In the genomic region with DNA sequence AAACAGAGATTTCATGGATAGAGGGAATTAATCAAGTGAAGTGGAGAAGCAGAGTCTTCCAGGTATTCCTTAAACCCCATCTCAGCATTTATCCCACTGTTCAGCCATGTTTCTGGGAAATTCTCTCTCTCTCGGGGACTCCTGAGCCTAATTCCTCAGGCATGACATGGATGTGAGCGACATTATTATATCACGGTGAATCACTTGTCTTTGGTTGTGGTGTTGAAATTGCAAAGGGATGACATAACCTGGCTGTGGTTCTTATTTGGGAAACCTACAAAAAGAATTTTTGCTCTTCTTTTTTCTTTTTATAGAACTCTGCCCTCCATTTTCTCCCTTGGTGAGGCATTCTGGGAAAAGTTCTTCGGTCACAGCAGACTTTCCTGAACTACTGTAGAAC, we compare ENCODE assay signal across 18 cellular contexts.
DNase-seq lines count a peak whose midpoint lies in the region; ATAC-seq, FAIRE-seq and TF ChIP-seq lines count a peak whose summit lies in the region.
"Had no signal": no experiment of that assay in that cellular context is flagged by ENCODE, and none has a peak within 500 bp of the region (broad histone marks: within the 10 kb centered on the region; RNA-seq: fewer than 3 reads in every experiment).

No MANE protein-coding gene starts in this region.

- peak; percentile 39 for DNase-seq in Caki2 (ENCODE audit: low read depth)
- peak; percentile 95 for DNase-seq in M059J (ENCODE audit: low read depth)
- peak; percentile 91 for DNase-seq in bronchial epithelial cell (ENCODE audit: low read depth)
- peak; percentile 69 for DNase-seq in mesenchymal stem cell
- DNase-seq in heart right ventricle: no peak
- DNase-seq in NCI-H2196 treated with DMSO at 0.1 percent for 48 hours (lab: John Stamatoyannopoulos, UW; ENCODE audit: unreplicated experiment): no peak
- DNase-seq: DMS79 treated with DMSO at 0.1 percent for 48 hours; foreskin melanocyte; psoas muscle; stimulated activated CD4-positive, alpha-beta T cell treated with anti-CD3 and anti-CD28 coated beads, Interleukin-2, amount 100 ng/mL, for 48 hours; stimulated activated naive B cell treated with anti-CD40 and anti-IgM and Interleukin-4, amounts not matched to agents 10 μg/mL and 1 μg/mL and 100 μg/mL, for 72 hours had no signal

- H3K36me3 ChIP-seq in bronchial epithelial cell (ENCODE audit: control insufficient read depth, insufficient read depth, low read length): no peaks in the 10 kb centered on the region
- H3K36me3 ChIP-seq in mesenchymal stem cell (ENCODE audit: control insufficient read depth in 1 of 2, insufficient read depth in 2 of 2, low read depth in 1 of 2, low read length in 2 of 2): no peaks in the 10 kb centered on the region
- H3K36me3 ChIP-seq in heart right ventricle: no peaks in the 10 kb centered on the region
- H3K36me3 ChIP-seq: BLaER1 treated with 17β-estradiol and CSF1 and Interleukin-3, amounts not matched to agents 10 nM and 100 nM had no signal

- H3K27me3 ChIP-seq in bronchial epithelial cell (ENCODE audit: control insufficient read depth, insufficient read depth, low read length) (no peaks in the 10 kb centered on the region), mesenchymal stem cell (ENCODE audit: control insufficient read depth in 1 of 2, insufficient read depth in 1 of 2, low read length in 2 of 2) (no peaks in the 10 kb centered on the region), heart right ventricle (no peaks in the 10 kb centered on the region)
- H3K27me3 ChIP-seq: BLaER1 treated with 17β-estradiol and CSF1 and Interleukin-3, amounts not matched to agents 10 nM and 100 nM had no signal

- in situ Hi-C loops in Caki2 (cut with HindIII; ENCODE audit: low pct_unique_long_range_greater_than_20kb, low sequenced_read_pairs): no loop called here

- H3K14ac ChIP-seq in mesenchymal stem cell (ENCODE audit: low read length in 2 of 2): no peak overlapping the region

- H2BK5ac ChIP-seq in mesenchymal stem cell (ENCODE audit: low read depth, low read length, poor library complexity, severe bottlenecking): no peak overlapping the region

- no peak overlapping the region for H4K8ac ChIP-seq in mesenchymal stem cell (ENCODE audit: low read length)

- 30% methylated on average over 4 of the region's 4 CpGs for WGBS in mesenchymal stem cell
- WGBS in heart right ventricle, 2 donors: 89 to 90% methylated on average over 4 of the region's 4 CpGs

- H3K18ac ChIP-seq in mesenchymal stem cell (ENCODE audit: low read depth in 1 of 2, low read length in 2 of 2): no peak overlapping the region

- no peak overlapping the region for H2BK15ac ChIP-seq in mesenchymal stem cell (ENCODE audit: low read depth, poor library complexity, severe bottlenecking)

- H3K4me3 ChIP-seq in bronchial epithelial cell (ENCODE audit: low read depth, low read length) (no peak overlapping the region), mesenchymal stem cell (ENCODE audit: insufficient read depth in 1 of 2, low read depth in 1 of 2, low read length in 2 of 2) (no peak overlapping the region), heart right ventricle (no peak overlapping the region)
- H3K4me3 ChIP-seq: BLaER1 treated with 17β-estradiol and CSF1 and Interleukin-3, amounts not matched to agents 10 nM and 100 nM; GM23338; psoas muscle had no signal

- no peak overlapping the region for H3K4me2 ChIP-seq in mesenchymal stem cell (ENCODE audit: low read length, poor library complexity, severe bottlenecking)
- H3K4me2 ChIP-seq: BLaER1 treated with 17β-estradiol and CSF1 and Interleukin-3, amounts not matched to agents 10 nM and 100 nM; GM23338 had no signal

- H3K23ac ChIP-seq in mesenchymal stem cell (ENCODE audit: low read length in 2 of 2): no peak overlapping the region

- no peak overlapping the region for H2AK5ac ChIP-seq in mesenchymal stem cell (ENCODE audit: low read length, severe bottlenecking)

- no peak overlapping the region for H3K4ac ChIP-seq in mesenchymal stem cell (ENCODE audit: low read depth in 1 of 2, low read length in 2 of 2)

- H4K91ac ChIP-seq in mesenchymal stem cell (ENCODE audit: low read length): no peak overlapping the region

- TF ChIP-seq CTCF in bronchial epithelial cell (IDR thresholded peaks at IDR 0.05; ENCODE audit: insufficient read depth, low read length, severe bottlenecking) (no peak), heart right ventricle (IDR thresholded peaks at IDR 0.05) (no peak)

- H3K79me1 ChIP-seq in mesenchymal stem cell (replicated peaks; ENCODE audit: low read length, poor library complexity, severe bottlenecking): no peaks in the 10 kb centered on the region

- no peak for FAIRE-seq in bronchial epithelial cell (lab: Jason Lieb, UNC)
- FAIRE-seq: colon, TTC549 had no signal

- H3K27ac ChIP-seq in mesenchymal stem cell (ENCODE audit: low read length, poor library complexity, severe bottlenecking) (peak overlapping the region; percentile 69), heart right ventricle (no peak overlapping the region)
- H3K27ac ChIP-seq: BLaER1 treated with 17β-estradiol and CSF1 and Interleukin-3, amounts not matched to agents 10 nM and 100 nM; psoas muscle had no signal

- no peak overlapping the region for H3K9ac ChIP-seq in mesenchymal stem cell (ENCODE audit: low read length)
- H3K9ac ChIP-seq: BLaER1 treated with 17β-estradiol and CSF1 and Interleukin-3, amounts not matched to agents 10 nM and 100 nM had no signal

- H2BK12ac ChIP-seq in mesenchymal stem cell (ENCODE audit: low read length in 2 of 2): no peak overlapping the region

- peaks cover 1% of the 10 kb centered on the region for H3K4me1 ChIP-seq in mesenchymal stem cell (ENCODE audit: control insufficient read depth, insufficient read depth, low read depth, low read length)
- H3K4me1 ChIP-seq in heart right ventricle: peaks cover 0 to 5% (median 0%) of the 10 kb centered on the region in 9 donors
- H3K4me1 ChIP-seq: psoas muscle had no signal

- intact Hi-C loops in heart right ventricle (cut with DNase I): no loop called here

- H2AFZ ChIP-seq in mesenchymal stem cell (ENCODE audit: low read depth, low read length): no peak overlapping the region

- no peak overlapping the region for H2BK120ac ChIP-seq in mesenchymal stem cell (ENCODE audit: low read depth, low read length)

- ATAC-seq in GM18519 (IDR thresholded peaks at IDR 0.05; ENCODE audit: low FRiP score, unreplicated experiment) (no peak), GM19023 (IDR thresholded peaks at IDR 0.05; ENCODE audit: unreplicated experiment) (no peak), heart right ventricle (no peak)
- ATAC-seq: activated naive CD4-positive, alpha-beta T cell treated with anti-CD3 and anti-CD28 coated beads, Interleukin-2, amount 50 U/mL, for 72 hours; GM23338; psoas muscle; stimulated activated naive B cell treated with anti-CD40 and anti-IgM and Interleukin-4, amounts not matched to agents 10 μg/mL and 1 μg/mL and 100 μg/mL, for 72 hours had no signal

- H3K9me3 ChIP-seq in mesenchymal stem cell (ENCODE audit: control insufficient read depth, low read length) (no peaks in the 10 kb centered on the region), heart right ventricle (no peaks in the 10 kb centered on the region)
- H3K9me3 ChIP-seq: BLaER1 treated with 17β-estradiol and CSF1 and Interleukin-3, amounts not matched to agents 10 nM and 100 nM; psoas muscle had no signal

Comparison
In these comparisons a context has a peak if more than half of its experiments do, and no peak if none do; other contexts are left out.
1. DNase-seq: peak in Caki2 (single experiment), M059J (single experiment), bronchial epithelial cell (single experiment) and mesenchymal stem cell (single experiment); none in heart right ventricle (0 of 2) and NCI-H2196 treated with DMSO at 0.1 percent for 48 hours (single experiment).